In the genomic region with DNA sequence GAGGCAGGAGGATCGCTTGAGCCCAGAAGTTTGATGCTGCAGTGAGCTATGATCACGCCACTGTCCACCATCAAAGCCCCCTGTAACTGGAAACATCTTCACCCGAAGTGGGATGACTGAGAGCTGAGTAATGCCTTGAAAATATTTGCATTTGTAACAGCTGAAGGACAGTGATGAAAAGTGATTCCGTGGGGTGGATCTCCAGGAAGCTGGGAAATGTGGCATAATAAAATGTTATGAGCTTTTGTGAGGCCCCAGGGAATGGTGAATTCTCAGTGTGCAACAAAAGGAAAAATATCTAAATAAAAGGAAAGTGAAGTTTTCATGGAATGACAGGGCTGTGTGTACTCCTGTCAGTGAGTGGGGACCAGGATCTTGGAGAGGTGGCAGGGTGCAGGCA, we compare ENCODE assay signal across 16 cellular contexts.
A peak's percentile ranks its signal among the peaks of the same experiment; 100 is the strongest.
DNase-seq lines count a peak whose midpoint lies in the region; ATAC-seq and TF ChIP-seq lines count a peak whose summit lies in the region.
"Had no signal": no experiment of that assay in that cellular context is flagged by ENCODE, and none has a peak within 500 bp of the region (broad histone marks: within the 10 kb centered on the region; RNA-seq: fewer than 3 reads in every experiment).

No MANE protein-coding gene starts in this region.

- TF ChIP-seq CTCF in A673 (conservative IDR thresholded peaks at IDR 0.05; ENCODE audit: low read depth, low read length) (no peak), HCT116 (IDR thresholded peaks at IDR 0.05 in 2 of 3, conservative IDR thresholded peaks at IDR 0.05 in 1 of 3; ENCODE audit: borderline replicate concordance in 1 of 3, insufficient read depth in 1 of 3, low read depth in 2 of 3, low read length in 2 of 3) (no peak), foreskin keratinocyte (conservative IDR thresholded peaks at IDR 0.05) (no peak), stomach (IDR thresholded peaks at IDR 0.05) (no peak)

- no peaks in the 10 kb centered on the region for H4K20me1 ChIP-seq in HCT116 (ENCODE audit: insufficient read depth)

- H3K36me3 ChIP-seq in A673 (ENCODE audit: insufficient read depth, low read length, poor library complexity, severe bottlenecking) (no peaks in the 10 kb centered on the region), HCT116 (ENCODE audit: control insufficient read depth in 1 of 2, insufficient read depth in 2 of 2, low read length in 2 of 2) (no peaks in the 10 kb centered on the region), stomach (no peaks in the 10 kb centered on the region)
- H3K36me3 ChIP-seq: gastroesophageal sphincter, HAP-1, spleen had no signal

- TF ChIP-seq EP300 in stomach (IDR thresholded peaks at IDR 0.05) = no peak

- H3K4me2 ChIP-seq in HCT116 (ENCODE audit: low read length) = peak overlapping the region; percentile 13; the same call in 1 of the 2 replicates

- TF ChIP-seq POLR2A in HCT116 (IDR thresholded peaks at IDR 0.05; ENCODE audit: borderline replicate concordance, extremely low read depth, insufficient read depth, insufficient read length) = no peak
- no peak for TF ChIP-seq POLR2A in stomach (IDR thresholded peaks at IDR 0.05)

- H3K79me2 ChIP-seq in HCT116 (ENCODE audit: insufficient read depth, low read length) = no peaks in the 10 kb centered on the region

- H3K27me3 ChIP-seq in A673 (replicated peaks; ENCODE audit: insufficient read depth, low read depth, low read length, poor library complexity) (no peaks in the 10 kb centered on the region), HCT116 (ENCODE audit: insufficient read depth, low read length) (no peaks in the 10 kb centered on the region), foreskin keratinocyte (no peaks in the 10 kb centered on the region), stomach (no peaks in the 10 kb centered on the region)
- H3K27me3 ChIP-seq: gastroesophageal sphincter, spleen had no signal

- RAD21 ChIA-PET in HCT116 (lab: Charles Lee; ENCODE audit: low non-redundant PET in 1 of 2, low total read pairs in 2 of 2, uncharacterized antibody in 2 of 2, unreplicated experiment in 2 of 2) = no interaction called here

- no peak for TF ChIP-seq RAD21 in HCT116 (IDR thresholded peaks at IDR 0.05; ENCODE audit: low read depth)

- H3K4me1 ChIP-seq in A673 (ENCODE audit: insufficient read depth, low read length, poor library complexity, severe bottlenecking) (peaks cover 25% of the 10 kb centered on the region), HCT116 (ENCODE audit: control insufficient read depth in 1 of 2, insufficient read depth in 2 of 2, low read length in 2 of 2) (peaks cover 44 to 48% of the 10 kb centered on the region in 2 experiments), foreskin keratinocyte (peaks cover 45% of the 10 kb centered on the region), stomach (peaks cover 0 to 7% (median 2%) of the 10 kb centered on the region in 4 donors)
- H3K4me1 ChIP-seq: gastroesophageal sphincter, spleen had no signal

- H3K9me2 ChIP-seq in HCT116 (ENCODE audit: insufficient read depth) = no peaks in the 10 kb centered on the region

- no peak overlapping the region for H3K9ac ChIP-seq in HCT116 (ENCODE audit: low read length)

- no peak overlapping the region for H2AFZ ChIP-seq in HCT116 (ENCODE audit: low read depth, low read length, poor library complexity, severe bottlenecking)

- H3K4me3 ChIP-seq in A673 (ENCODE audit: low read depth, low read length, poor library complexity, severe bottlenecking) (no peak overlapping the region), HCT116 (replicated peaks in 1 of 2; ENCODE audit: low read depth in 1 of 2, low read length in 2 of 2) (no peak overlapping the region), stomach (no peak overlapping the region)
- H3K4me3 ChIP-seq: gastroesophageal sphincter, HAP-1, spleen had no signal

- BruUV-seq in A673 (replicated peaks; lab: Mats Ljungman, UMichigan) (no TSS peak), HCT116 (replicated peaks; lab: Mats Ljungman, UMichigan) (no TSS peak)

- H3K27ac ChIP-seq in A673 (ENCODE audit: low read depth, low read length, poor library complexity, severe bottlenecking) = no peak overlapping the region
- no peak overlapping the region for H3K27ac ChIP-seq in HCT116 (ENCODE audit: low read depth, low read length)
- H3K27ac ChIP-seq in foreskin keratinocyte = no peak overlapping the region
- H3K27ac ChIP-seq in stomach = no peak overlapping the region
- H3K27ac ChIP-seq: gastroesophageal sphincter, spleen had no signal

- DNase-seq in A673 (ENCODE audit: low spot score) = peak; percentile 78
- DNase-seq in HCT116 (ENCODE audit: low read depth, low spot score) = no peak
- peak; percentile 56 for DNase-seq in T1000 (lab: John Stamatoyannopoulos, UW)
- DNase-seq in foreskin keratinocyte = peak in 1 of 2 donors; percentile 58
- DNase-seq in HK-2 (ENCODE audit: unreplicated experiment) = no peak
- no peak for DNase-seq in NCI-H510A treated with DMSO at 0.1 percent for 48 hours (lab: John Stamatoyannopoulos, UW)
- no peak for DNase-seq in stomach
- DNase-seq: activated CD4-positive, alpha-beta T cell treated with anti-CD3 and anti-CD28 coated beads, Interleukin-2, amount 50 U/mL, for 48 hours; midbrain; NCI-H187 treated with DMSO at 0.1 percent for 48 hours; NCI-H774; SHP77; spleen had no signal

- intact Hi-C loops in A673 (cut with micrococcal nuclease; ENCODE audit: unreplicated experiment) (no loop called here), HCT116 (cut with micrococcal nuclease) (no loop called here), stomach (cut with DNase I; ENCODE audit: low total_unique reads) (no loop called here)

- no peak for ATAC-seq in HCT116
- ATAC-seq in foreskin keratinocyte = peak; percentile 62
- no peak for ATAC-seq in HG03108 (IDR thresholded peaks at IDR 0.05; ENCODE audit: unreplicated experiment)
- ATAC-seq: gastroesophageal sphincter had no signal

- no peaks in the 10 kb centered on the region for H3K9me3 ChIP-seq in A673 (ENCODE audit: low read depth, low read length, poor library complexity, severe bottlenecking)
- H3K9me3 ChIP-seq in HCT116 (ENCODE audit: control insufficient read depth in 1 of 2, insufficient read depth in 1 of 2, low read depth in 1 of 2, low read length in 2 of 2) = no peaks in the 10 kb centered on the region
- no peaks in the 10 kb centered on the region for H3K9me3 ChIP-seq in stomach
- H3K9me3 ChIP-seq: gastroesophageal sphincter, HAP-1, spleen had no signal

- 57 to 75% (median 62%) methylated on average over 4 of the region's 4 CpGs for WGBS in stomach, 5 donors

- CTCF ChIA-PET in A673 (lab: Charles Lee) (no interaction called here), HCT116 (lab: Charles Lee) (no interaction called here)

- POLR2A ChIA-PET in A673 (lab: Charles Lee; ENCODE audit: low non-redundant PET) (no interaction called here), HCT116 (lab: Charles Lee) (no interaction called here)

TF ChIP-seq in HCT116, 20 proteins besides CTCF, POLR2A, EP300 and RAD21 (continues in another document):
- no peak for TF ChIP-seq SP1 (IDR thresholded peaks at IDR 0.05; ENCODE audit: low read depth)
- TF ChIP-seq, protein P1, sequence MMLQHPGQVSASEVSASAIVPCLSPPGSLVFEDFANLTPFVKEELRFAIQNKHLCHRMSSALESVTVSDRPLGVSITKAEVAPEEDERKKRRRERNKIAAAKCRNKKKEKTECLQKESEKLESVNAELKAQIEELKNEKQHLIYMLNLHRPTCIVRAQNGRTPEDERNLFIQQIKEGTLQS (IDR thresholded peaks at IDR 0.05) = no peak
- TF ChIP-seq CEBPB (IDR thresholded peaks at IDR 0.05; ENCODE audit: low read depth) = no peak
- TF ChIP-seq, protein P2, sequence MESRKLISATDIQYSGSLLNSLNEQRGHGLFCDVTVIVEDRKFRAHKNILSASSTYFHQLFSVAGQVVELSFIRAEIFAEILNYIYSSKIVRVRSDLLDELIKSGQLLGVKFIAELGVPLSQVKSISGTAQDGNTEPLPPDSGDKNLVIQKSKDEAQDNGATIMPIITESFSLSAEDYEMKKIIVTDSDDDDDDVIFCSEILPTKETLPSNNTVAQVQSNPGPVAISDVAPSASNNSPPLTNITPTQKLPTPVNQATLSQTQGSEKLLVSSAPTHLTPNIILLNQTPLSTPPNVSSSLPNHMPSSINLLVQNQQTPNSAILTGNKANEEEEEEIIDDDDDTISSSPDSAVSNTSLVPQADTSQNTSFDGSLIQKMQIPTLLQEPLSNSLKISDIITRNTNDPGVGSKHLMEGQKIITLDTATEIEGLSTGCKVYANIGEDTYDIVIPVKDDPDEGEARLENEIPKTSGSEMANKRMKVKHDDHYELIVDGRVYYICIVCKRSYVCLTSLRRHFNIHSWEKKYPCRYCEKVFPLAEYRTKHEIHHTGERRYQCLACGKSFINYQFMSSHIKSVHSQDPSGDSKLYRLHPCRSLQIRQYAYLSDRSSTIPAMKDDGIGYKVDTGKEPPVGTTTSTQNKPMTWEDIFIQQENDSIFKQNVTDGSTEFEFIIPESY (IDR thresholded peaks at IDR 0.05; ENCODE audit: extremely low read depth, insufficient replicate concordance, low read length) = no peak
- no peak for TF ChIP-seq JUND (IDR thresholded peaks at IDR 0.05)
- TF ChIP-seq EZH2phosphoT487 (IDR thresholded peaks at IDR 0.05; ENCODE audit: borderline replicate concordance) = no peak
- no peak for TF ChIP-seq TCF7L2 (IDR thresholded peaks at IDR 0.05; ENCODE audit: borderline replicate concordance, extremely low read depth, insufficient read depth, insufficient read length)
- TF ChIP-seq ZFX (IDR thresholded peaks at IDR 0.05) = no peak
- TF ChIP-seq, protein P3, sequence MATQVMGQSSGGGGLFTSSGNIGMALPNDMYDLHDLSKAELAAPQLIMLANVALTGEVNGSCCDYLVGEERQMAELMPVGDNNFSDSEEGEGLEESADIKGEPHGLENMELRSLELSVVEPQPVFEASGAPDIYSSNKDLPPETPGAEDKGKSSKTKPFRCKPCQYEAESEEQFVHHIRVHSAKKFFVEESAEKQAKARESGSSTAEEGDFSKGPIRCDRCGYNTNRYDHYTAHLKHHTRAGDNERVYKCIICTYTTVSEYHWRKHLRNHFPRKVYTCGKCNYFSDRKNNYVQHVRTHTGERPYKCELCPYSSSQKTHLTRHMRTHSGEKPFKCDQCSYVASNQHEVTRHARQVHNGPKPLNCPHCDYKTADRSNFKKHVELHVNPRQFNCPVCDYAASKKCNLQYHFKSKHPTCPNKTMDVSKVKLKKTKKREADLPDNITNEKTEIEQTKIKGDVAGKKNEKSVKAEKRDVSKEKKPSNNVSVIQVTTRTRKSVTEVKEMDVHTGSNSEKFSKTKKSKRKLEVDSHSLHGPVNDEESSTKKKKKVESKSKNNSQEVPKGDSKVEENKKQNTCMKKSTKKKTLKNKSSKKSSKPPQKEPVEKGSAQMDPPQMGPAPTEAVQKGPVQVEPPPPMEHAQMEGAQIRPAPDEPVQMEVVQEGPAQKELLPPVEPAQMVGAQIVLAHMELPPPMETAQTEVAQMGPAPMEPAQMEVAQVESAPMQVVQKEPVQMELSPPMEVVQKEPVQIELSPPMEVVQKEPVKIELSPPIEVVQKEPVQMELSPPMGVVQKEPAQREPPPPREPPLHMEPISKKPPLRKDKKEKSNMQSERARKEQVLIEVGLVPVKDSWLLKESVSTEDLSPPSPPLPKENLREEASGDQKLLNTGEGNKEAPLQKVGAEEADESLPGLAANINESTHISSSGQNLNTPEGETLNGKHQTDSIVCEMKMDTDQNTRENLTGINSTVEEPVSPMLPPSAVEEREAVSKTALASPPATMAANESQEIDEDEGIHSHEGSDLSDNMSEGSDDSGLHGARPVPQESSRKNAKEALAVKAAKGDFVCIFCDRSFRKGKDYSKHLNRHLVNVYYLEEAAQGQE (IDR thresholded peaks at IDR 0.05; ENCODE audit: low read depth) = no peak

Comparison
In these comparisons a context has a peak if more than half of its experiments do, and no peak if none do; other contexts are left out.
1. DNase-seq: peak in A673 (single experiment) and T1000 (single experiment); none in HCT116 (single experiment), HK-2 (single experiment), NCI-H510A treated with DMSO at 0.1 percent for 48 hours (single experiment) and stomach (single experiment).